ENCODE assay signal across 8 cellular contexts in genomic region chr14:73949752-73950734, GRCh38. TPM values are rescaled to one million over a fixed set of nuclear protein-coding genes. Genes with fewer than 3 reads are reported as not detected.
DNase-seq lines count a peak whose midpoint lies in the region; TF ChIP-seq lines count a peak whose summit lies in the region.

TSS of gene COQ6 (plus strand) at chr14:73950302. CDS start at chr14:73950333, 31 bp downstream.
TSS of gene FAM161B (minus strand) at chr14:73950094. CDS start at chr14:73950026, 68 bp downstream.

- no peaks in the 10 kb centered on the region for H3K9me3 Mint-ChIP-seq in neural crest cell

- peaks cover 22% of the 10 kb centered on the region for H3K4me1 Mint-ChIP-seq in neural crest cell

- peak; percentile 98 for DNase-seq in G401 (ENCODE audit: low spot score)
- peak; percentile 94 for DNase-seq in H7
- peak; percentile 97 for DNase-seq in M059J (ENCODE audit: low read depth)
- peak; percentile 94 to 97 for DNase-seq in SHP77 (lab: John Stamatoyannopoulos, UW)
- peak; percentile 87 for DNase-seq in activated gamma-delta T cell treated with Interleukin-2 at 50 U/mL for 16 hours
- DNase-seq in foreskin fibroblast = peak; percentile 95 to 98
- peak; percentile 81 for DNase-seq in neural crest cell (ENCODE audit: low read depth, low spot score)

- no peaks in the 10 kb centered on the region for H3K27me3 Mint-ChIP-seq in neural crest cell (ENCODE audit: low read depth)

- peaks cover 6% of the 10 kb centered on the region for H3K4me1 ChIP-seq in stomach smooth muscle (ENCODE audit: control insufficient read depth, insufficient read depth, low read length)

- peak within 1 kb of the TSS; percentile 92 for H3K27ac ChIP-seq in stomach smooth muscle (ENCODE audit: low read length)

- no peaks in the 10 kb centered on the region for H3K9me3 ChIP-seq in stomach smooth muscle (ENCODE audit: control insufficient read depth in 2 of 2, low read length in 2 of 2)

- H3K4me3 Mint-ChIP-seq in neural crest cell = peak within 1 kb of the TSS; percentile 99

- H3K36me3 ChIP-seq in H7 (replicated peaks; ENCODE audit: control insufficient read depth, insufficient read depth, low read length) (peaks cover 1% of the 10 kb centered on the region; the same call in 1 of the 2 replicates), stomach smooth muscle (ENCODE audit: control insufficient read depth in 2 of 2, insufficient read depth in 2 of 2, low read length in 2 of 2) (peaks cover 5 to 15% of the 10 kb centered on the region in 2 donors)

- peak within 1 kb of the TSS; percentile 92 for H3K27ac Mint-ChIP-seq in neural crest cell (ENCODE audit: unreplicated experiment)

- H3K4me3 ChIP-seq in H7 (ENCODE audit: insufficient read depth, low read depth, low read length) = peak within 1 kb of the TSS; percentile 77
- H3K4me3 ChIP-seq in foreskin fibroblast (ENCODE audit: low read depth in 1 of 2, low read length in 2 of 2) = peak within 1 kb of the TSS; percentile 79 to 84
- peak within 1 kb of the TSS; percentile 96 to 97 for H3K4me3 ChIP-seq in stomach smooth muscle (ENCODE audit: low read length in 2 of 2)

- peaks cover 3% of the 10 kb centered on the region for H3K36me3 Mint-ChIP-seq in neural crest cell (ENCODE audit: low read depth)

- H3K27me3 ChIP-seq in H7 (ENCODE audit: control insufficient read depth, insufficient read depth, low read length) (no peaks in the 10 kb centered on the region), stomach smooth muscle (ENCODE audit: control insufficient read depth in 1 of 2, insufficient read depth in 2 of 2, low read length in 2 of 2) (no peaks in the 10 kb centered on the region)

- in situ Hi-C loops in G401 (cut with HindIII; ENCODE audit: low sequenced_read_pairs) = no loop called here

- peak within 1 kb of the TSS; percentile 95 for H3K9ac ChIP-seq in stomach smooth muscle (ENCODE audit: low read length in 2 of 2)

- TF ChIP-seq CTCF in foreskin fibroblast (IDR thresholded peaks at IDR 0.05; ENCODE audit: low read depth, low read length) (no peak), neural crest cell (conservative IDR thresholded peaks at IDR 0.05) (peak; percentile 18)

RNA-seq across cellular contexts. Expression of gene COQ6, which starts in this region (rescaled TPM):
- total RNA-seq in G401 (2014; rRNA removed; shearing (Covaris generic)) = 38.2 and 45.8 TPM in 2 replicates
- 11.3 and 17.1 TPM in 2 replicates for total RNA-seq in H7 (2014; rRNA removed; shearing (Covaris generic))
- total RNA-seq in M059J (2014; rRNA removed; shearing (Covaris generic)) = 31.6 and 41.8 TPM in 2 replicates
- total RNA-seq in neural crest cell = 15.5 TPM in 2 replicates

RNA-seq across cellular contexts. Expression of gene FAM161B, which starts in this region (rescaled TPM):
- 1.6 and 1.8 TPM in 2 replicates for total RNA-seq in G401 (2014; rRNA removed; shearing (Covaris generic))
- total RNA-seq in H7 (2014; rRNA removed; shearing (Covaris generic)) = 0.45 and 0.48 TPM in 2 replicates
- 2.0 and 4.0 TPM in 2 replicates for total RNA-seq in M059J (2014; rRNA removed; shearing (Covaris generic))
- total RNA-seq in neural crest cell = 2.8 and 3.3 TPM in 2 replicates

Comparison
In these comparisons a context has a peak if more than half of its experiments do, and no peak if none do; other contexts are left out.
1. Peak in every context shown above with its lines: DNase-seq, H3K4me3 ChIP-seq and H3K27ac ChIP-seq.